1 cellular context compared by ENCODE assay signal in genomic region chr17:65562206-65562531, GRCh38.
TF ChIP-seq lines count a peak whose summit lies in the region.

No MANE protein-coding gene starts in this region.

TF ChIP-seq in SK-N-SH, 30 proteins besides CTCF, POLR2A, EP300 and RAD21 (continued from another document):
- TF ChIP-seq PBX3 (IDR thresholded peaks at IDR 0.05) (no peak), USF1 (IDR thresholded peaks at IDR 0.05; ENCODE audit: borderline replicate concordance, low read depth) (no peak), CHD2 (IDR thresholded peaks at IDR 0.05; ENCODE audit: low read length, partially characterized antibody) (no peak), IRF3 (IDR thresholded peaks at IDR 0.05; ENCODE audit: low read depth, low read length) (no peak), NFIC (IDR thresholded peaks at IDR 0.05; ENCODE audit: borderline replicate concordance) (no peak), GATA2 (CRISPR knock-in tag; IDR thresholded peaks at IDR 0.05) (no peak), GABPA (IDR thresholded peaks at IDR 0.05; ENCODE audit: low read depth) (no peak), FOXJ3 (CRISPR knock-in tag; IDR thresholded peaks at IDR 0.05) (no peak), USF2 (IDR thresholded peaks at IDR 0.05; ENCODE audit: borderline replicate concordance, low read depth, low read length) (no peak)
